ENCODE assay signal across 1 cellular context in genomic region chr10:101777857-101778145, GRCh38.
TF ChIP-seq lines count a peak whose summit lies in the region.

No MANE protein-coding gene starts in this region.

TF ChIP-seq in GM23338, 12 proteins besides CTCF, POLR2A, EP300 and RAD21 (continued from another document):
- TF ChIP-seq REST (IDR thresholded peaks at IDR 0.05; ENCODE audit: unreplicated experiment) (no peak), ZNF331 (CRISPR knock-in tag; IDR thresholded peaks at IDR 0.05; ENCODE audit: low read depth) (no peak), EZH2phosphoT487 (IDR thresholded peaks at IDR 0.05; ENCODE audit: unreplicated experiment) (no peak), NANOG (IDR thresholded peaks at IDR 0.05; ENCODE audit: borderline replicate concordance) (no peak), POLR2AphosphoS5 (IDR thresholded peaks at IDR 0.05; ENCODE audit: low read depth) (no peak), ZNF462 (CRISPR knock-in tag; IDR thresholded peaks at IDR 0.05) (no peak)
TF ChIP-seq in GM23338: peak in this region for 0.
